ENCODE assay signal across 14 cellular contexts in genomic region chr16:49280861-49281331, GRCh38. TPM values are rescaled to one million over a fixed set of nuclear protein-coding genes. Genes with fewer than 3 reads are reported as not detected.
DNase-seq lines count a peak whose midpoint lies in the region; ATAC-seq and TF ChIP-seq lines count a peak whose summit lies in the region.
"Had no signal": no experiment of that assay in that cellular context is flagged by ENCODE, and none has a peak within 500 bp of the region (broad histone marks: within the 10 kb centered on the region; RNA-seq: fewer than 3 reads in every experiment).

No MANE protein-coding gene starts in this region.

- no peak for TF ChIP-seq CTCF in chondrocyte (IDR thresholded peaks at IDR 0.05)

- POLR2A ChIA-PET in CD8-positive, alpha-beta memory T cell (lab: Charles Lee): no interaction called here

- peaks cover 19% of the 10 kb centered on the region for H3K27me3 ChIP-seq in CD8-positive, alpha-beta memory T cell (ENCODE audit: insufficient read depth, low read length, poor library complexity, severe bottlenecking)

- CTCF ChIA-PET in CD8-positive, alpha-beta memory T cell (lab: Charles Lee): no interaction called here

- H3K27me3 Mint-ChIP-seq in CD8-positive, alpha-beta memory T cell: peaks cover 48 to 74% of the 10 kb centered on the region in 2 donors
- H3K27me3 Mint-ChIP-seq in chondrocyte (ENCODE audit: low read depth): peaks cover 74% of the 10 kb centered on the region
- H3K27me3 Mint-ChIP-seq in natural killer cell treated with Interleukin-12 subunit alpha and Interleukin-12 subunit beta and Interleukin-15 and Interleukin-18, amount 100 ng/mL, for 72 hours: peaks cover 52 to 71% of the 10 kb centered on the region in 2 donors

- ATAC-seq in natural killer cell treated with Interleukin-12 subunit alpha and Interleukin-12 subunit beta and Interleukin-15 and Interleukin-18, amount 100 ng/mL, for 72 hours: no peak
- ATAC-seq in GM21619 (IDR thresholded peaks at IDR 0.05; ENCODE audit: unreplicated experiment): no peak
- no peak for ATAC-seq in HG02571 (IDR thresholded peaks at IDR 0.05; ENCODE audit: unreplicated experiment)

- no peak overlapping the region for H3K4me3 ChIP-seq in CD8-positive, alpha-beta memory T cell (ENCODE audit: low read length)
- H3K4me3 ChIP-seq: SK-N-MC had no signal

- H3K27ac Mint-ChIP-seq in CD8-positive, alpha-beta memory T cell: no peak overlapping the region
- no peak overlapping the region for H3K27ac Mint-ChIP-seq in chondrocyte (ENCODE audit: unreplicated experiment)
- no peak overlapping the region for H3K27ac Mint-ChIP-seq in natural killer cell treated with Interleukin-12 subunit alpha and Interleukin-12 subunit beta and Interleukin-15 and Interleukin-18, amount 100 ng/mL, for 72 hours

- H3K4me1 Mint-ChIP-seq in CD8-positive, alpha-beta memory T cell: peaks cover 4 to 10% (median 5%) of the 10 kb centered on the region in 3 donors
- peaks cover 13% of the 10 kb centered on the region for H3K4me1 Mint-ChIP-seq in chondrocyte (ENCODE audit: low read depth)
- H3K4me1 Mint-ChIP-seq in natural killer cell treated with Interleukin-12 subunit alpha and Interleukin-12 subunit beta and Interleukin-15 and Interleukin-18, amount 100 ng/mL, for 72 hours (ENCODE audit: low read depth in 2 of 2): peaks cover 0 to 5% of the 10 kb centered on the region in 2 donors

- no peaks in the 10 kb centered on the region for H3K4me1 ChIP-seq in CD8-positive, alpha-beta memory T cell (ENCODE audit: insufficient read depth, low read length)
- H3K4me1 ChIP-seq: foreskin keratinocyte had no signal

- no peaks in the 10 kb centered on the region for H3K9me3 ChIP-seq in CD8-positive, alpha-beta memory T cell (ENCODE audit: low read length)

- H3K27ac ChIP-seq in CD8-positive, alpha-beta memory T cell (ENCODE audit: low read depth, low read length): no peak overlapping the region
- H3K27ac ChIP-seq: foreskin keratinocyte, SK-N-MC had no signal

- no peaks in the 10 kb centered on the region for H3K36me3 ChIP-seq in CD8-positive, alpha-beta memory T cell (ENCODE audit: insufficient read depth, low read length)

- peaks cover 0 to 11% (median 6%) of the 10 kb centered on the region in 5 donors for H3K9me3 Mint-ChIP-seq in CD8-positive, alpha-beta memory T cell
- no peaks in the 10 kb centered on the region for H3K9me3 Mint-ChIP-seq in chondrocyte (ENCODE audit: low read depth)
- H3K9me3 Mint-ChIP-seq in natural killer cell treated with Interleukin-12 subunit alpha and Interleukin-12 subunit beta and Interleukin-15 and Interleukin-18, amount 100 ng/mL, for 72 hours: peaks cover 3% of the 10 kb centered on the region

- H3K4me3 Mint-ChIP-seq in CD8-positive, alpha-beta memory T cell: peak overlapping the region in 5 of 7 donors; percentile 39 to 68 (median 50)
- H3K4me3 Mint-ChIP-seq in chondrocyte (ENCODE audit: unreplicated experiment): peak overlapping the region; percentile 33
- H3K4me3 Mint-ChIP-seq in natural killer cell treated with Interleukin-12 subunit alpha and Interleukin-12 subunit beta and Interleukin-15 and Interleukin-18, amount 100 ng/mL, for 72 hours: peak overlapping the region; percentile 41

- DNase-seq in NCI-H2171 treated with DMSO at 0.1 percent for 48 hours (lab: John Stamatoyannopoulos, UW) (peak; percentile 50), NCI-H2171 (lab: John Stamatoyannopoulos, UW) (no peak), chondrocyte (ENCODE audit: low spot score) (no peak), NCI-H345 (lab: John Stamatoyannopoulos, UW) (no peak)
- no peak for DNase-seq in CD8-positive, alpha-beta memory T cell
- DNase-seq in natural killer cell treated with Interleukin-12 subunit alpha and Interleukin-12 subunit beta and Interleukin-15 and Interleukin-18, amount 100 ng/mL, for 72 hours (ENCODE audit: low spot score): no peak
- DNase-seq: activated CD4-positive, alpha-beta T cell treated with anti-CD3 and anti-CD28 coated beads, Interleukin-2, amount 50 U/mL, for 4 hours; DMS153; foreskin keratinocyte had no signal

- no peaks in the 10 kb centered on the region for H3K36me3 Mint-ChIP-seq in CD8-positive, alpha-beta memory T cell
- peaks cover 3% of the 10 kb centered on the region for H3K36me3 Mint-ChIP-seq in chondrocyte (ENCODE audit: low read depth)
- peaks cover 6% of the 10 kb centered on the region for H3K36me3 Mint-ChIP-seq in natural killer cell treated with Interleukin-12 subunit alpha and Interleukin-12 subunit beta and Interleukin-15 and Interleukin-18, amount 100 ng/mL, for 72 hours

RNA-seq across cellular contexts. Expression of gene CBLN1, which starts 0.7 kb away (rescaled TPM):
- total RNA-seq in CD8-positive, alpha-beta memory T cell: not detected
- not detected for polyA plus RNA-seq in CD8-positive, alpha-beta memory T cell
- total RNA-seq in chondrocyte: not detected in 3 replicates
- total RNA-seq in natural killer cell treated with Interleukin-12 subunit alpha and Interleukin-12 subunit beta and Interleukin-15 and Interleukin-18, amount 100 ng/mL, for 72 hours: not detected
- total RNA-seq: A172, dermis blood vessel endothelial cell had no signal
